Comparison of ENCODE assay signal across 6 cellular contexts in genomic region chr11:91688672-91689071, GRCh38.
"Had no signal": no experiment of that assay in that cellular context is flagged by ENCODE, and none has a peak within 500 bp of the region (broad histone marks: within the 10 kb centered on the region; RNA-seq: fewer than 3 reads in every experiment).

No MANE protein-coding gene starts in this region.

- DNase-seq: IMR-90, KBM-7, KG1 had no signal

- ATAC-seq: HepG2, K562 had no signal

- H3K27ac ChIP-seq: HL-60 had no signal

- H3K4me3 ChIP-seq: K562 had no signal
